Comparison of ENCODE assay signal across 9 cellular contexts in the genomic region with DNA sequence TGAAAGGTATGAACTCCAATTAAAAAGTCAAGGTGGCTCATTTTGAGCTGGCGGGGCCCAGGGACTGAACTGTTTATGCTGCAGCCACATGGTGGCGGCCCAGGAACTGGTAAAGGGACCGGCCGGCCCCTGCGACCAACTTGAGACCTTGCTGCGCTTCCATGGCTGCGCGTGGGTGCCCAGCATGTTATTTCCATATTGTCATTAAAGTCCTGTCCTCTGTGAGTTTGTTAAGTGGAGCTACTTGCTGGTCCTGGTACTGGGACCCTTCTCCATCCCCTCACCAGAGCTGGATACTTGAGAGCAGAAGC.
DNase-seq lines count a peak whose midpoint lies in the region; ATAC-seq and TF ChIP-seq lines count a peak whose summit lies in the region.
"Had no signal": no experiment of that assay in that cellular context is flagged by ENCODE, and none has a peak within 500 bp of the region (broad histone marks: within the 10 kb centered on the region; RNA-seq: fewer than 3 reads in every experiment).

No MANE protein-coding gene starts in this region.

- H4K20me1 ChIP-seq in MM.1S (ENCODE audit: insufficient read depth, low read length) (no peaks in the 10 kb centered on the region), neural cell (ENCODE audit: insufficient read depth) (no peaks in the 10 kb centered on the region)

- no peak for TF ChIP-seq EP300 in neural cell (conservative IDR thresholded peaks at IDR 0.05; ENCODE audit: poor library complexity, severe bottlenecking)

- H3K27ac Mint-ChIP-seq in brain = no peak overlapping the region

- H3K9me3 Mint-ChIP-seq in brain = no peaks in the 10 kb centered on the region

- H3K27me3 Mint-ChIP-seq in brain = no peaks in the 10 kb centered on the region

- ATAC-seq in esophagus mucosa = no peak

- peak; percentile 26 for TF ChIP-seq CTCF in MM.1S (IDR thresholded peaks at IDR 0.05; ENCODE audit: low read length)
- TF ChIP-seq CTCF in brain (conservative IDR thresholded peaks at IDR 0.05) = peak; percentile 61 to 80
- TF ChIP-seq CTCF in neural cell (IDR thresholded peaks at IDR 0.05; ENCODE audit: poor library complexity, severe bottlenecking) = peak; percentile 45

- H3K27ac ChIP-seq in MM.1S (ENCODE audit: low read length) (no peak overlapping the region), neural cell (ENCODE audit: low read length) (no peak overlapping the region)
- H3K27ac ChIP-seq: 22Rv1 had no signal

- no peaks in the 10 kb centered on the region for H3K9me3 ChIP-seq in MM.1S (replicated peaks; ENCODE audit: insufficient read depth, low read length)
- H3K9me3 ChIP-seq in neural cell (ENCODE audit: low read length) = no peaks in the 10 kb centered on the region

- H3K4me3 ChIP-seq in MM.1S (ENCODE audit: low read length) (no peak overlapping the region), neural cell (ENCODE audit: low read length) (no peak overlapping the region)

- H3K4me3 Mint-ChIP-seq in brain = no peak overlapping the region

- H3F3A ChIP-seq in MM.1S (ENCODE audit: insufficient read depth, low read length) (no peaks in the 10 kb centered on the region), neural cell (ENCODE audit: insufficient read depth, low read length, poor library complexity, severe bottlenecking) (no peaks in the 10 kb centered on the region)

- H3K27me3 ChIP-seq in MM.1S (replicated peaks; ENCODE audit: insufficient read depth, low read length) (no peaks in the 10 kb centered on the region), neural cell (ENCODE audit: insufficient read depth, low read depth, low read length) (no peaks in the 10 kb centered on the region)

- TF ChIP-seq RAD21 in neural cell (conservative IDR thresholded peaks at IDR 0.05) = peak; percentile 57

- H2AFZ ChIP-seq in MM.1S (ENCODE audit: low read length) = no peak overlapping the region
- H2AFZ ChIP-seq in neural cell (ENCODE audit: low read depth, low read length) = no peak overlapping the region

- DNase-seq in DMS 273 (lab: John Stamatoyannopoulos, UW; ENCODE audit: unreplicated experiment) (peak; percentile 49), DMS 273 treated with DMSO at 0.1 percent for 48 hours (lab: John Stamatoyannopoulos, UW) (no peak), MM.1S (no peak), NCI-H774 (lab: John Stamatoyannopoulos, UW) (no peak), SHP77 (lab: John Stamatoyannopoulos, UW) (no peak)

- no peaks in the 10 kb centered on the region for H3K9me2 ChIP-seq in MM.1S (replicated peaks; ENCODE audit: insufficient read depth, low read length)
- no peaks in the 10 kb centered on the region for H3K9me2 ChIP-seq in neural cell (ENCODE audit: insufficient read depth, low read length)

- H3K36me3 ChIP-seq in MM.1S (replicated peaks; ENCODE audit: insufficient read depth, low read length) = no peaks in the 10 kb centered on the region
- H3K36me3 ChIP-seq in neural cell (ENCODE audit: insufficient read depth, low read length) = no peaks in the 10 kb centered on the region

- H3K9ac ChIP-seq in MM.1S (ENCODE audit: low read length) (no peak overlapping the region), neural cell (ENCODE audit: low read length) (no peak overlapping the region)

- no peaks in the 10 kb centered on the region for H3K79me2 ChIP-seq in MM.1S (ENCODE audit: low read length)
- no peaks in the 10 kb centered on the region for H3K79me2 ChIP-seq in neural cell (replicated peaks; ENCODE audit: insufficient read depth, low read length)

- no peaks in the 10 kb centered on the region for H3K36me3 Mint-ChIP-seq in brain

- peaks cover 11% of the 10 kb centered on the region for H3K4me1 Mint-ChIP-seq in brain

- no peaks in the 10 kb centered on the region for H3K4me1 ChIP-seq in MM.1S (ENCODE audit: low read length)

- no peak overlapping the region for H3K4me2 ChIP-seq in MM.1S (ENCODE audit: low read depth, low read length)
- H3K4me2 ChIP-seq in neural cell (ENCODE audit: low read length) = no peak overlapping the region

TF ChIP-seq in neural cell, 6 proteins besides CTCF, POLR2A, EP300 and RAD21:
- TF ChIP-seq EZH2 (IDR thresholded peaks at IDR 0.05; ENCODE audit: borderline replicate concordance, insufficient read depth, low read length, poor library complexity, severe bottlenecking) = no peak
- TF ChIP-seq SMC3 (conservative IDR thresholded peaks at IDR 0.05; ENCODE audit: poor library complexity) = peak; percentile 65
- no peak for TF ChIP-seq POLR2AphosphoS5 (IDR thresholded peaks at IDR 0.05)
